15 cellular contexts compared by ENCODE assay signal in the genomic region with DNA sequence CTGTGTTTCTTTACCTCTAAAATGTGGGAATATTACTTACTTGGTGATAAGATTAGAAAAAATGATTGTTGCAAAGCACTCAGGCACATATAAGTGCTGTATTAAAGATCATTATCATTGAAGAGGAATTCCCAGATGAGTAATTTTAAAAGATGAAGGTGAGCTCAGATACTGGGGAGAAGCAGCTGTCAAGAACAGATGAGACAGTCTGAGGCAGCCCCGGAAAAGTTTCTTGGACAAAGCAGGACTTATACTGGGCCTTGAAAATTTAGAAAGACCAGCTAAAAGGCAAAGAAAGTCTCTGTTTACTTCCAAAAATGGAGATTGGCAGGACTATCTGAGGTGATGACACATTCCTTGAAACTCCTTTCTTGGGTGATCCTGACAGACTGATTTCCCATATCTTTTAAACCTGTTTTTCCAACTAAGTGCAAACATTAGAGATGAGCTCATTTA.
A peak's percentile ranks its signal among the peaks of the same experiment; 100 is the strongest.
DNase-seq lines count a peak whose midpoint lies in the region; ATAC-seq, FAIRE-seq and TF ChIP-seq lines count a peak whose summit lies in the region.
"Had no signal": no experiment of that assay in that cellular context is flagged by ENCODE, and none has a peak within 500 bp of the region (broad histone marks: within the 10 kb centered on the region; RNA-seq: fewer than 3 reads in every experiment).

No MANE protein-coding gene starts in this region.

- intact Hi-C loops in HCT116 (cut with micrococcal nuclease) (no loop called here), aorta (cut with DNase I) (no loop called here)

- no peak for TF ChIP-seq EP300 in A549 (IDR thresholded peaks at IDR 0.05)
- TF ChIP-seq EP300 in tibial nerve (IDR thresholded peaks at IDR 0.05): no peak

- no peaks in the 10 kb centered on the region for H4K20me1 ChIP-seq in HCT116 (ENCODE audit: insufficient read depth)

- H3K4me3 ChIP-seq in A549 (no peak overlapping the region), HCT116 (replicated peaks in 1 of 2; ENCODE audit: low read depth in 1 of 2, low read length in 2 of 2) (no peak overlapping the region), aorta (ENCODE audit: low read length in 2 of 2) (no peak overlapping the region), tibial nerve (no peak overlapping the region)
- H3K4me3 ChIP-seq: SJCRH30 had no signal

- ATAC-seq in A549 (no peak), HCT116 (no peak), aorta (ENCODE audit: low FRiP score) (no peak), GM21423 (IDR thresholded peaks at IDR 0.05; ENCODE audit: unreplicated experiment) (no peak)

- no peaks in the 10 kb centered on the region for H3K9me3 ChIP-seq in A549
- H3K9me3 ChIP-seq in HCT116 (ENCODE audit: control insufficient read depth in 1 of 2, insufficient read depth in 1 of 2, low read depth in 1 of 2, low read length in 2 of 2): no peaks in the 10 kb centered on the region
- no peaks in the 10 kb centered on the region for H3K9me3 ChIP-seq in aorta (ENCODE audit: control insufficient read depth, low read length)
- no peaks in the 10 kb centered on the region for H3K9me3 ChIP-seq in tibial nerve

- no peak overlapping the region for H3K9ac ChIP-seq in HCT116 (ENCODE audit: low read length)

- H2AFZ ChIP-seq in HCT116 (ENCODE audit: low read depth, low read length, poor library complexity, severe bottlenecking): peak overlapping the region; percentile 93

- H3K9me2 ChIP-seq in HCT116 (ENCODE audit: insufficient read depth): no peaks in the 10 kb centered on the region

- TF ChIP-seq CTCF in A549 (IDR thresholded peaks at IDR 0.05) (no peak), HCT116 (IDR thresholded peaks at IDR 0.05 in 2 of 3, conservative IDR thresholded peaks at IDR 0.05 in 1 of 3; ENCODE audit: borderline replicate concordance in 1 of 3, insufficient read depth in 1 of 3, low read depth in 2 of 3, low read length in 2 of 3) (no peak), tibial nerve (IDR thresholded peaks at IDR 0.05) (no peak)

- WGBS in A549 (ENCODE audit: missing lambda C conversion rate): 61% methylated on average over 1 of the region's 1 CpG
- 90 to 91% methylated on average over 1 of the region's 1 CpG for WGBS in aorta, 2 donors
- 82 to 88% methylated on average over 1 of the region's 1 CpG for WGBS in tibial nerve, 2 donors

- TF ChIP-seq RAD21 in A549 (conservative IDR thresholded peaks at IDR 0.05 in 1 of 2, IDR thresholded peaks at IDR 0.05 in 1 of 2): no peak
- TF ChIP-seq RAD21 in HCT116 (IDR thresholded peaks at IDR 0.05; ENCODE audit: low read depth): no peak

- H3K4me1 ChIP-seq in A549 (peaks cover 23% of the 10 kb centered on the region), HCT116 (ENCODE audit: control insufficient read depth in 1 of 2, insufficient read depth in 2 of 2, low read length in 2 of 2) (peaks cover 0 to 12% of the 10 kb centered on the region in 2 experiments; a peak in 2 of 4 replicates), aorta (ENCODE audit: control insufficient read depth in 1 of 2, insufficient read depth in 2 of 2, low read length in 2 of 2) (no peaks in the 10 kb centered on the region), tibial nerve (no peaks in the 10 kb centered on the region)

- H3K27me3 ChIP-seq in HCT116 (ENCODE audit: insufficient read depth, low read length): no peaks in the 10 kb centered on the region
- no peaks in the 10 kb centered on the region for H3K27me3 ChIP-seq in aorta (ENCODE audit: control insufficient read depth in 1 of 2, insufficient read depth in 2 of 2, low read length in 1 of 2)
- H3K27me3 ChIP-seq in tibial nerve: no peaks in the 10 kb centered on the region
- H3K27me3 ChIP-seq: SJCRH30 had no signal

- RAD21 ChIA-PET in HCT116 (lab: Charles Lee; ENCODE audit: low non-redundant PET in 1 of 2, low total read pairs in 2 of 2, uncharacterized antibody in 2 of 2, unreplicated experiment in 2 of 2): no interaction called here

- POLR2A ChIA-PET in A549 (lab: Yijun Ruan, JAX): no interaction called here
- POLR2A ChIA-PET in HCT116 (lab: Charles Lee): no interaction called here

- FAIRE-seq in A549 (lab: Jason Lieb, UNC) (no peak), RCC 7860 (lab: Jason Lieb, UNC) (no peak)

- H3K36me3 ChIP-seq in HCT116 (ENCODE audit: control insufficient read depth in 1 of 2, insufficient read depth in 2 of 2, low read length in 2 of 2) (no peaks in the 10 kb centered on the region), aorta (ENCODE audit: control insufficient read depth in 1 of 2, insufficient read depth in 2 of 2, low read length in 1 of 2) (no peaks in the 10 kb centered on the region), tibial nerve (no peaks in the 10 kb centered on the region)
- H3K36me3 ChIP-seq: SJCRH30 had no signal

- CTCF ChIA-PET in A549 (lab: Yijun Ruan, JAX) (interaction anchor here (1.0 to 1.4 kb wide), 2 partner anchors 15 to 68 kb away, joined by 3 to 4 read pairs; no protein-coding TSS in a partner anchor), HCT116 (lab: Charles Lee) (no interaction called here)

- H3K27ac ChIP-seq in A549 (peak overlapping the region; percentile 37 to 64; a peak in 5 of 6 replicates), HCT116 (ENCODE audit: low read depth, low read length) (no peak overlapping the region), aorta (ENCODE audit: low read depth in 1 of 2, low read length in 2 of 2) (no peak overlapping the region), tibial nerve (no peak overlapping the region)
- H3K27ac ChIP-seq: SJCRH30 had no signal

- H3K4me2 ChIP-seq in A549: peak overlapping the region; percentile 40
- peak overlapping the region; percentile 43 for H3K4me2 ChIP-seq in HCT116 (ENCODE audit: low read length)

- H3K79me2 ChIP-seq in HCT116 (ENCODE audit: insufficient read depth, low read length): no peaks in the 10 kb centered on the region

- DNase-seq in A549 (ENCODE audit: low read depth in 1 of 2, low spot score in 1 of 2) (no peak), HCT116 (ENCODE audit: low read depth, low spot score) (no peak), RCC 7860 (ENCODE audit: low spot score) (peak; percentile 37), iris pigment epithelial cell (ENCODE audit: low read depth) (peak; percentile 5), aorta (no peak), NCI-H1930 (lab: John Stamatoyannopoulos, UW) (no peak), tibial nerve (ENCODE audit: low spot score in 2 of 2) (no peak)
- DNase-seq: activated B cell treated with CpG ODN at 0.5 μM for 24 hours; amygdala; DMS 273 treated with DMSO at 0.1 percent for 48 hours; naive thymus-derived CD4-positive, alpha-beta T cell; NCI-H1092 treated with DMSO at 0.1 percent for 48 hours; NCI-H526 treated with DMSO at 0.1 percent for 48 hours; SJCRH30 had no signal

- BruUV-seq in HCT116 (replicated peaks; lab: Mats Ljungman, UMichigan): no TSS peak

- no peak for TF ChIP-seq POLR2A in A549 (IDR thresholded peaks at IDR 0.05; ENCODE audit: low read length)
- TF ChIP-seq POLR2A in HCT116 (IDR thresholded peaks at IDR 0.05; ENCODE audit: borderline replicate concordance, extremely low read depth, insufficient read depth, insufficient read length): no peak
- TF ChIP-seq POLR2A in tibial nerve (IDR thresholded peaks at IDR 0.05): no peak

TF ChIP-seq in A549, 52 proteins besides CTCF, POLR2A, EP300 and RAD21 (continues in another document):
- no peak for TF ChIP-seq RARB (CRISPR knock-in tag; IDR thresholded peaks at IDR 0.05)
- no peak for TF ChIP-seq BCL3 (IDR thresholded peaks at IDR 0.05)
- TF ChIP-seq SREBF2 (IDR thresholded peaks at IDR 0.05): no peak
- TF ChIP-seq, protein P1, sequence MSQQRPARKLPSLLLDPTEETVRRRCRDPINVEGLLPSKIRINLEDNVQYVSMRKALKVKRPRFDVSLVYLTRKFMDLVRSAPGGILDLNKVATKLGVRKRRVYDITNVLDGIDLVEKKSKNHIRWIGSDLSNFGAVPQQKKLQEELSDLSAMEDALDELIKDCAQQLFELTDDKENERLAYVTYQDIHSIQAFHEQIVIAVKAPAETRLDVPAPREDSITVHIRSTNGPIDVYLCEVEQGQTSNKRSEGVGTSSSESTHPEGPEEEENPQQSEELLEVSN (IDR thresholded peaks at IDR 0.05; ENCODE audit: borderline replicate concordance, low read depth): no peak
- no peak for TF ChIP-seq NFE2L2 (conservative IDR thresholded peaks at IDR 0.05; ENCODE audit: low read length)
- no peak for TF ChIP-seq CBX2 (IDR thresholded peaks at IDR 0.05; ENCODE audit: borderline replicate concordance, low read depth)
- no peak for TF ChIP-seq NPAS2 (CRISPR knock-in tag; IDR thresholded peaks at IDR 0.05; ENCODE audit: borderline replicate concordance)

TF ChIP-seq in HCT116, 20 proteins besides CTCF, POLR2A, EP300 and RAD21:
- TF ChIP-seq ZBTB33 (IDR thresholded peaks at IDR 0.05; ENCODE audit: extremely low read depth, insufficient replicate concordance, low read length) (no peak), ELF1 (IDR thresholded peaks at IDR 0.05; ENCODE audit: borderline replicate concordance, low read depth) (no peak), CBX3 (IDR thresholded peaks at IDR 0.05; ENCODE audit: low read depth) (no peak), FOSL1 (IDR thresholded peaks at IDR 0.05; ENCODE audit: low read depth) (no peak), SP1 (IDR thresholded peaks at IDR 0.05; ENCODE audit: low read depth) (no peak)
TF ChIP-seq in HCT116: peak in this region for 0.

Comparison
In these comparisons a context has a peak if more than half of its experiments do, and no peak if none do; other contexts are left out.
1. DNase-seq: peak in RCC 7860 (single experiment) and iris pigment epithelial cell (single experiment); none in A549 (0 of 2), HCT116 (single experiment), aorta (0 of 2), NCI-H1930 (0 of 2) and tibial nerve (0 of 2).
2. H3K27ac ChIP-seq: peak in A549 (2 of 2); none in HCT116 (single experiment), aorta (0 of 2) and tibial nerve (0 of 4).